17 cellular contexts compared by ENCODE assay signal in the genomic region with DNA sequence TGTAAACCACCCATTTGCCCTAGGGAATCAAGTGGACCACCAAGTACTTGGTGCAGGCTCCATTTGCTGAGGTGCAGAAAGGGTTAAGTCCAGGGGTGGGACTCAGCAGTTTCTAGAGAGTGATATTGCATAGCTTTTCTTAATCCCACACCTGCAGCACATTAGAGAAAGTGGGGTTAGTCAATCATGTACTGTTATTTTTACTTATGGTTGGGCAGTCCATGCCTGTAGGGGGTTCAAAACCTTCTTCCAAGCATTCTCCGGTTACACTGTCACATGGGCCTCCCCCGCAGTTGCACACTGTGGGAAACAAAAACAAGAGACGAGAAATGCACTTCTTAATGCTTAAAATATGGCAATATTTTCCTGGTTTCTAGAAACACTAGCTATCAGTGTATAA.
DNase-seq lines count a peak whose midpoint lies in the region; ATAC-seq and TF ChIP-seq lines count a peak whose summit lies in the region.
"Had no signal": no experiment of that assay in that cellular context is flagged by ENCODE, and none has a peak within 500 bp of the region (broad histone marks: within the 10 kb centered on the region; RNA-seq: fewer than 3 reads in every experiment).

No MANE protein-coding gene starts in this region.

- H3K9me3 ChIP-seq in adipocyte (ENCODE audit: control insufficient read depth, low read length) (no peaks in the 10 kb centered on the region), sigmoid colon (no peaks in the 10 kb centered on the region), ascending aorta (no peaks in the 10 kb centered on the region)
- H3K9me3 ChIP-seq: BE2C, mucosa of descending colon, Peyer's patch had no signal

- intact Hi-C loops in sigmoid colon (cut with DNase I), result no loop called here
- intact Hi-C loops in ascending aorta (cut with DNase I), result no loop called here

- DNase-seq in Caki2 (ENCODE audit: low read depth), result peak; percentile 19
- DNase-seq in adipocyte (ENCODE audit: low read depth), result peak; percentile 92
- peak; percentile 56 for DNase-seq in fibroblast of the aortic adventitia (ENCODE audit: low read depth)
- DNase-seq in sigmoid colon, result no peak
- DNase-seq in ascending aorta (ENCODE audit: low spot score in 2 of 2), result no peak
- DNase-seq in NCI-H510A (lab: John Stamatoyannopoulos, UW), result no peak
- DNase-seq in SW480 (ENCODE audit: low spot score), result no peak
- DNase-seq: activated CD8-positive, alpha-beta T cell treated with anti-CD3 and anti-CD28 coated beads for 36 hours; BE2C; mucosa of descending colon; NCI-H2029; NCI-H524 treated with DMSO at 0.1 percent for 48 hours; Peyer's patch; stimulated activated CD4-positive, alpha-beta T cell treated with anti-CD3 and anti-CD28 coated beads, Interleukin-15, amount 100 ng/mL, for 24 hours; WERI-Rb-1 had no signal

- no peak for TF ChIP-seq EP300 in sigmoid colon (IDR thresholded peaks at IDR 0.05)

- in situ Hi-C loops in Caki2 (cut with HindIII; ENCODE audit: low pct_unique_long_range_greater_than_20kb, low sequenced_read_pairs), result no loop called here

- no peak for ATAC-seq in HG02973 (IDR thresholded peaks at IDR 0.05; ENCODE audit: unreplicated experiment)
- ATAC-seq: activated CD8-positive, alpha-beta T cell treated with anti-CD3 and anti-CD28 coated beads for 36 hours; mucosa of descending colon had no signal

- peak overlapping the region; percentile 30 for H3K9ac ChIP-seq in adipocyte (ENCODE audit: low read length)

- 76 to 84% methylated on average over 3 of the region's 3 CpGs for WGBS in sigmoid colon, 2 donors

- H3K27ac ChIP-seq in sigmoid colon, result peak overlapping the region; percentile 25 to 63 (median 53)
- no peak overlapping the region for H3K27ac ChIP-seq in ascending aorta
- H3K27ac ChIP-seq: coronary artery, Peyer's patch, WERI-Rb-1 had no signal

- no peak for TF ChIP-seq POLR2A in sigmoid colon (IDR thresholded peaks at IDR 0.05)

- H3K4me1 ChIP-seq in adipocyte (ENCODE audit: control insufficient read depth, insufficient read depth, low read length), result peaks cover 27% of the 10 kb centered on the region
- H3K4me1 ChIP-seq in sigmoid colon, result peaks cover 0 to 44% (median 29%) of the 10 kb centered on the region in 4 donors
- H3K4me1 ChIP-seq in ascending aorta, result peaks cover 1 to 2% of the 10 kb centered on the region in 2 donors

- TF ChIP-seq CTCF in fibroblast of the aortic adventitia (IDR thresholded peaks at IDR 0.05; ENCODE audit: insufficient read depth, low read length) (no peak), sigmoid colon (IDR thresholded peaks at IDR 0.05) (no peak), ascending aorta (IDR thresholded peaks at IDR 0.05) (no peak)

- H3K27me3 ChIP-seq in adipocyte (replicated peaks; ENCODE audit: control insufficient read depth, insufficient read depth, low read length) (no peaks in the 10 kb centered on the region), sigmoid colon (no peaks in the 10 kb centered on the region), ascending aorta (no peaks in the 10 kb centered on the region)
- H3K27me3 ChIP-seq: BE2C, Peyer's patch had no signal

- H3K36me3 ChIP-seq in adipocyte (ENCODE audit: control insufficient read depth, insufficient read depth, low read length, severe bottlenecking) (peaks cover 94% of the 10 kb centered on the region), sigmoid colon (peaks cover 0 to 61% (median 14%) of the 10 kb centered on the region in 4 donors), ascending aorta (no peaks in the 10 kb centered on the region)
- H3K36me3 ChIP-seq: BE2C, Peyer's patch, WERI-Rb-1 had no signal

- H3K4me3 ChIP-seq in adipocyte (ENCODE audit: low read length), result peak overlapping the region; percentile 3
- no peak overlapping the region for H3K4me3 ChIP-seq in fibroblast of the aortic adventitia (ENCODE audit: low read depth, low read length)
- no peak overlapping the region for H3K4me3 ChIP-seq in sigmoid colon
- no peak overlapping the region for H3K4me3 ChIP-seq in ascending aorta
- H3K4me3 ChIP-seq: coronary artery, mucosa of descending colon, Peyer's patch had no signal

Comparison
In these comparisons a context has a peak if more than half of its experiments do, and no peak if none do; other contexts are left out.
1. DNase-seq: peak in Caki2 (single experiment), adipocyte (single experiment) and fibroblast of the aortic adventitia (single experiment); none in sigmoid colon (single experiment), ascending aorta (0 of 2), NCI-H510A (single experiment) and SW480 (single experiment).
2. H3K27ac ChIP-seq: peak in sigmoid colon (4 of 4); none in ascending aorta (0 of 2).